Comparison of ENCODE assay signal across 2 cellular contexts in genomic region chr15:52228928-52229327, GRCh38.
A peak's percentile ranks its signal among the peaks of the same experiment; 100 is the strongest.
TF ChIP-seq lines count a peak whose summit lies in the region.

No MANE protein-coding gene starts in this region.

TF ChIP-seq in HEK293T, 16 proteins besides CTCF, POLR2A, EP300 and RAD21 (continued from another document):
- TF ChIP-seq HDGF (IDR thresholded peaks at IDR 0.05; ENCODE audit: borderline replicate concordance) (no peak), LEF1 (IDR thresholded peaks at IDR 0.05; ENCODE audit: borderline replicate concordance) (no peak), ARNT (IDR thresholded peaks at IDR 0.05) (no peak), FOXK2 (IDR thresholded peaks at IDR 0.05) (no peak)

TF ChIP-seq in liver, 16 proteins besides CTCF, POLR2A, EP300 and RAD21 (continued from another document):
- TF ChIP-seq, protein P1, sequence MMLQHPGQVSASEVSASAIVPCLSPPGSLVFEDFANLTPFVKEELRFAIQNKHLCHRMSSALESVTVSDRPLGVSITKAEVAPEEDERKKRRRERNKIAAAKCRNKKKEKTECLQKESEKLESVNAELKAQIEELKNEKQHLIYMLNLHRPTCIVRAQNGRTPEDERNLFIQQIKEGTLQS (IDR thresholded peaks at IDR 0.05), result peak; percentile 31
- TF ChIP-seq EGR1 (IDR thresholded peaks at IDR 0.05; ENCODE audit: low read depth in 2 of 2), result no peak
